8 cellular contexts compared by ENCODE assay signal in the genomic region with DNA sequence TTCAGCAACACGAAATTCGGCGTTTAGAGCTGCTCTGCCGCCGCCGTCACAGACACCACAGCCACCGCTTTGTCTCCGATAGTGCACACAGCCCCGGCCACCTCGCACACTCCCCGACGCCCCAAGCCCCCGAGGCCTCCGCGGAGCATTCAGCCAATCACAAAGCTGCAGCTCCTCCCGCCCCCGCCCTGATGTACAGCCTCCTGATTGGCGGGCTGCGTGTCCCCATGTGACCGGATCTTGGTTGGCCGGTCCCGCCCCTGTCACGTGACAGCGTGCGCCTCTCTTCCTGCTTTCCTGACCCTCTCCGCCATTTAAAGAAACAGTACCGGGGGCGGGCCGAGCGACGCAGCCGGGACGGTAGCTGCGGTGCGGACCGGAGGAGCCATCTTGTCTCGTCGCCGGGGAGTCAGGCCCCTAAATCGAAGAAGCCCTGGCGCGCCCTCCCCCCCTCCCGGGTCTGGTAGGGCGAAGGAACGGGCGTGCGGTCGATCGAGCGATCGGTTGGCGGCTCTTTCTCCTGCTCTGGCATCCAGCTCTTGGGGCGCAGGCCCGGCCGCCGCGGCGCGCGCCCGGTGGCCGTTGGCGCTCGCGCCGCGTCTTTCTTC. TPM values are rescaled to one million over a fixed set of nuclear protein-coding genes. Genes with fewer than 3 reads are reported as not detected.
DNase-seq lines count a peak whose midpoint lies in the region; ATAC-seq and TF ChIP-seq lines count a peak whose summit lies in the region.

Gene TUG1, plus strand, starts transcription at position 342 of the 608 bp plus-strand sequence.

- H3K27me3 ChIP-seq in duodenal mucosa (ENCODE audit: control insufficient read depth in 1 of 2, insufficient read depth in 2 of 2, low read length in 2 of 2), result no peaks in the 10 kb centered on the region
- no peaks in the 10 kb centered on the region for H3K27me3 ChIP-seq in right lobe of liver

- 0% methylated on average over 1 of the region's 67 CpGs for WGBS in right lobe of liver (ENCODE audit: insufficient coverage, low coverage, low lambda C conversion rate, missing lambda C conversion rate)

- H3K36me3 Mint-ChIP-seq in CD14-positive monocyte, result peaks cover 33 to 34% of the 10 kb centered on the region in 2 donors
- H3K36me3 Mint-ChIP-seq in activated CD4-positive, alpha-beta memory T cell treated with anti-CD3 and anti-CD28 coated beads, Interleukin-2, amount 10 ng/mL, durations not matched to agents 7 days and 5 days (ENCODE audit: low read depth), result peaks cover 76% of the 10 kb centered on the region

- H3K4me3 Mint-ChIP-seq in CD14-positive monocyte, result peak within 1 kb of the TSS; percentile 94 to 95
- peak within 1 kb of the TSS; percentile 95 for H3K4me3 Mint-ChIP-seq in activated CD4-positive, alpha-beta memory T cell treated with anti-CD3 and anti-CD28 coated beads, Interleukin-2, amount 10 ng/mL, durations not matched to agents 7 days and 5 days

- H3K27me3 Mint-ChIP-seq in CD14-positive monocyte (ENCODE audit: low read depth in 3 of 3), result peaks cover 0 to 3% (median 0%) of the 10 kb centered on the region in 3 donors
- no peaks in the 10 kb centered on the region for H3K27me3 Mint-ChIP-seq in activated CD4-positive, alpha-beta memory T cell treated with anti-CD3 and anti-CD28 coated beads, Interleukin-2, amount 10 ng/mL, durations not matched to agents 7 days and 5 days

- H3K4me1 ChIP-seq in duodenal mucosa (ENCODE audit: control insufficient read depth in 1 of 2, insufficient read depth in 2 of 2, low read length in 2 of 2) (peaks cover 24 to 34% of the 10 kb centered on the region in 2 donors), right lobe of liver (peaks cover 0 to 28% (median 4%) of the 10 kb centered on the region in 4 donors)

- H3K4me1 Mint-ChIP-seq in CD14-positive monocyte, result peaks cover 34% of the 10 kb centered on the region
- H3K4me1 Mint-ChIP-seq in activated CD4-positive, alpha-beta memory T cell treated with anti-CD3 and anti-CD28 coated beads, Interleukin-2, amount 10 ng/mL, durations not matched to agents 7 days and 5 days, result peaks cover 65% of the 10 kb centered on the region

- peaks cover 12 to 21% of the 10 kb centered on the region in 2 donors for H3K9me3 ChIP-seq in duodenal mucosa (ENCODE audit: control insufficient read depth in 1 of 2, low read length in 2 of 2)
- H3K9me3 ChIP-seq in right lobe of liver, result no peaks in the 10 kb centered on the region

- peak within 1 kb of the TSS; percentile 71 to 77 for H3K9ac ChIP-seq in duodenal mucosa (ENCODE audit: low read depth in 1 of 2, low read length in 2 of 2)

- H3K4me3 ChIP-seq in duodenal mucosa (ENCODE audit: low read depth in 1 of 2, low read length in 2 of 2) (peak within 1 kb of the TSS; percentile 83 to 89), right lobe of liver (peak within 1 kb of the TSS; percentile 74 to 86 (median 80))

- H3K9me3 Mint-ChIP-seq in CD14-positive monocyte, result peaks cover 18 to 54% (median 41%) of the 10 kb centered on the region in 7 donors
- H3K9me3 Mint-ChIP-seq in activated CD4-positive, alpha-beta memory T cell treated with anti-CD3 and anti-CD28 coated beads, Interleukin-2, amount 10 ng/mL, durations not matched to agents 7 days and 5 days, result peaks cover 30% of the 10 kb centered on the region

- intact Hi-C loops in CD14-positive monocyte (cut with micrococcal nuclease) (loop anchor here (5.0 to 10.0 kb wide), 6 partner anchors 113 to 362 kb away; partner anchors contain the start of genes SMTN (in 2 of the 2), LIMK2 (in 1 of the 2), PIK3IP1 (in 1 of the 2) and TCN2 (in 1 of the 2)), right lobe of liver (cut with DNase I) (no loop called here)

- peak; percentile 87 for ATAC-seq in GM19438 (IDR thresholded peaks at IDR 0.05; ENCODE audit: low read depth, unreplicated experiment)
- ATAC-seq in HG03575 (IDR thresholded peaks at IDR 0.05; ENCODE audit: extremely low read depth, insufficient number of reproducible peaks, low FRiP score, unreplicated experiment), result peak; percentile 69
- peak; percentile 94 to 96 (median 94) for ATAC-seq in right lobe of liver

- POLR2A ChIA-PET in activated CD4-positive, alpha-beta memory T cell treated with anti-CD3 and anti-CD28 coated beads, Interleukin-2, amount 10 ng/mL, durations not matched to agents 7 days and 5 days (lab: Charles Lee), result interaction anchor here (0.7 to 3.7 kb wide), 33 partner anchors 9 to 1365 kb away, joined by 3 to 45 read pairs (median 5); partner anchors contain the start of genes DRG1, DUSP18, LIMK2 and PATZ1

- peak within 1 kb of the TSS; percentile 90 to 99 (median 96) for H3K27ac Mint-ChIP-seq in CD14-positive monocyte
- H3K27ac Mint-ChIP-seq in activated CD4-positive, alpha-beta memory T cell treated with anti-CD3 and anti-CD28 coated beads, Interleukin-2, amount 10 ng/mL, durations not matched to agents 7 days and 5 days, result peak within 1 kb of the TSS; percentile 94

- peak within 1 kb of the TSS; percentile 87 for H3K27ac ChIP-seq in duodenal mucosa (ENCODE audit: low read depth, low read length)
- peak within 1 kb of the TSS; percentile 86 to 95 (median 89) for H3K27ac ChIP-seq in right lobe of liver

- peak; percentile 83 for TF ChIP-seq POLR2A in right lobe of liver (IDR thresholded peaks at IDR 0.05)

- no peak for TF ChIP-seq CTCF in CD14-positive monocyte (IDR thresholded peaks at IDR 0.05)
- no peak for TF ChIP-seq CTCF in right lobe of liver (IDR thresholded peaks at IDR 0.05)

- H3K36me3 ChIP-seq in duodenal mucosa (ENCODE audit: control insufficient read depth in 1 of 2, insufficient read depth in 2 of 2, low read length in 2 of 2) (peaks cover 28 to 32% of the 10 kb centered on the region in 2 donors), right lobe of liver (peaks cover 0 to 15% (median 9%) of the 10 kb centered on the region in 4 donors)

- DNase-seq in CD14-positive monocyte (ENCODE audit: low spot score) (peak; percentile 97), NCI-H82 treated with DMSO at 0.1 percent for 48 hours (lab: John Stamatoyannopoulos, UW; ENCODE audit: unreplicated experiment) (peak; percentile 89), right lobe of liver (peak; percentile 99)
- peak; percentile 98 for DNase-seq in activated CD4-positive, alpha-beta memory T cell treated with anti-CD3 and anti-CD28 coated beads, Interleukin-2, amount 10 ng/mL, durations not matched to agents 7 days and 5 days
- peak; percentile 94 to 98 for DNase-seq in stimulated activated CD4-positive, alpha-beta T cell treated with anti-CD3 and anti-CD28 coated beads, Interleukin-4, amount 100 ng/mL, for 4 hours

- CTCF ChIA-PET in activated CD4-positive, alpha-beta memory T cell treated with anti-CD3 and anti-CD28 coated beads, Interleukin-2, amount 10 ng/mL, durations not matched to agents 7 days and 5 days (lab: Charles Lee), result interaction anchor here (0.6 to 3.1 kb wide), 13 partner anchors 11 to 336 kb away, joined by 3 to 24 read pairs (median 6); partner anchors contain the start of gene SMTN

RNA-seq across cellular contexts. Expression of gene TUG1, which starts in this region (rescaled TPM):
- polyA plus RNA-seq in CD14-positive monocyte, result 10 to 100 TPM in 1 of 2 donors, 1 to 10 TPM in 1; 9.9 to 13.9 TPM
- total RNA-seq in activated CD4-positive, alpha-beta memory T cell treated with anti-CD3 and anti-CD28 coated beads, Interleukin-2, amount 10 ng/mL, durations not matched to agents 7 days and 5 days, result 10 to 100 TPM; 71.2 to 72.5 TPM
- 10 to 100 TPM; 20.0 to 28.1 (median 22.7) TPM for total RNA-seq in right lobe of liver

Comparison
In these comparisons a context has a peak if more than half of its experiments do, and no peak if none do; other contexts are left out.
1. Peak in every context shown above with its lines: DNase-seq, ATAC-seq, H3K4me3 ChIP-seq and H3K27ac ChIP-seq.
2. intact Hi-C loops: an anchor here in CD14-positive monocyte (5.0 to 10.0 kb wide); none called in right lobe of liver.